8 cellular contexts compared by ENCODE assay signal in genomic region chr11:6667733-6668374, GRCh38. TPM values are rescaled to one million over a fixed set of nuclear protein-coding genes. Genes with fewer than 3 reads are reported as not detected.
DNase-seq lines count a peak whose midpoint lies in the region; ATAC-seq and TF ChIP-seq lines count a peak whose summit lies in the region.

No MANE protein-coding gene starts in this region.

- H3K36me3 Mint-ChIP-seq in effector memory CD8-positive, alpha-beta T cell (ENCODE audit: insufficient read depth), result no peaks in the 10 kb centered on the region

- H3K9me3 Mint-ChIP-seq in effector memory CD8-positive, alpha-beta T cell, result no peaks in the 10 kb centered on the region

- no peaks in the 10 kb centered on the region for H3K9me3 ChIP-seq in neutrophil

- H3K4me3 ChIP-seq in neutrophil (ENCODE audit: low read depth in 1 of 2, low read length in 1 of 2), result no peak overlapping the region

- H3K36me3 ChIP-seq in neutrophil, result no peaks in the 10 kb centered on the region

- no peaks in the 10 kb centered on the region for H3K4me1 ChIP-seq in neutrophil (ENCODE audit: control insufficient read depth in 1 of 2, insufficient read depth in 1 of 2, low read depth in 1 of 2, low read length in 1 of 2)

- H3K27me3 ChIP-seq in neutrophil, result no peaks in the 10 kb centered on the region

- H3K4me1 Mint-ChIP-seq in effector memory CD8-positive, alpha-beta T cell (ENCODE audit: low read depth in 2 of 2), result peaks cover 17 to 40% of the 10 kb centered on the region in 2 donors

- peak; percentile 17 for TF ChIP-seq CTCF in neutrophil (IDR thresholded peaks at IDR 0.05)

- ATAC-seq in HG02798 (IDR thresholded peaks at IDR 0.05; ENCODE audit: poor library complexity, unreplicated experiment), result peak; percentile 76
- ATAC-seq in effector memory CD8-positive, alpha-beta T cell (replicated peaks), result peak; percentile 93

- H3K27ac Mint-ChIP-seq in effector memory CD8-positive, alpha-beta T cell, result peak overlapping the region; percentile 61 to 76

- no peaks in the 10 kb centered on the region for H3K27me3 Mint-ChIP-seq in effector memory CD8-positive, alpha-beta T cell

- no peak overlapping the region for H3K27ac ChIP-seq in neutrophil

- H3K4me3 Mint-ChIP-seq in effector memory CD8-positive, alpha-beta T cell, result peak overlapping the region in 1 of 2 donors; percentile 23

- DNase-seq in activated CD4-positive, alpha-beta T cell treated with anti-CD3 and anti-CD28 coated beads for 4 hours, result peak; percentile 33 to 36
- no peak for DNase-seq in activated CD4-positive, alpha-beta T cell treated with anti-CD3 and anti-CD28 coated beads for 48 hours
- peak; percentile 47 for DNase-seq in SKM-1 (lab: John Stamatoyannopoulos, UW; ENCODE audit: unreplicated experiment)
- peak; percentile 31 to 37 (median 36) for DNase-seq in effector memory CD8-positive, alpha-beta T cell
- no peak for DNase-seq in mesenteric fat pad (ENCODE audit: low spot score)
- no peak for DNase-seq in GOT3 (lab: John Stamatoyannopoulos, UW)

RNA-seq across cellular contexts. Expression of gene DCHS1, which starts 12.2 kb away (rescaled TPM):
- total RNA-seq in mesenteric fat pad, result 23.0 TPM

RNA-seq across cellular contexts. Expression of gene MRPL17, which starts 15.3 kb away (rescaled TPM):
- 42.2 TPM for total RNA-seq in mesenteric fat pad

RNA-seq across cellular contexts. Expression of gene TPP1, which starts 48.6 kb away (rescaled TPM):
- total RNA-seq in mesenteric fat pad, result 133 TPM

RNA-seq across cellular contexts. Expression of gene TAF10, which starts 55.8 kb away (rescaled TPM):
- total RNA-seq in mesenteric fat pad, result 142 TPM

Comparison
In these comparisons a context has a peak if more than half of its experiments do, and no peak if none do; other contexts are left out.
1. DNase-seq: peak in activated CD4-positive, alpha-beta T cell treated with anti-CD3 and anti-CD28 coated beads for 4 hours (2 of 2), SKM-1 (single experiment) and effector memory CD8-positive, alpha-beta T cell (3 of 3); none in activated CD4-positive, alpha-beta T cell treated with anti-CD3 and anti-CD28 coated beads for 48 hours (single experiment), mesenteric fat pad (single experiment) and GOT3 (single experiment).